In genomic region chr6:106811088-106811686, GRCh38 we compare ENCODE assay signal across 8 cellular contexts.
"Had no signal": no experiment of that assay in that cellular context is flagged by ENCODE, and none has a peak within 500 bp of the region (broad histone marks: within the 10 kb centered on the region; RNA-seq: fewer than 3 reads in every experiment).

No MANE protein-coding gene starts in this region.

- ATAC-seq: HCT116, HepG2 had no signal

- DNase-seq: GM23248, GOT3, H7, KG1 had no signal

- H3K4me1 ChIP-seq: HAP-1 had no signal

- H3K4me3 ChIP-seq: GM23248, HAP-1 had no signal

- FAIRE-seq: HepG2 had no signal

- H2AFZ ChIP-seq: GM23248 had no signal

- H3K27ac ChIP-seq: GM23248, HL-60 had no signal

- H3K9ac ChIP-seq: GM23248 had no signal

- H3K36me3 ChIP-seq: HAP-1 had no signal

- H3K9me3 ChIP-seq: HAP-1 had no signal
